15 cellular contexts compared by ENCODE assay signal in the genomic region with DNA sequence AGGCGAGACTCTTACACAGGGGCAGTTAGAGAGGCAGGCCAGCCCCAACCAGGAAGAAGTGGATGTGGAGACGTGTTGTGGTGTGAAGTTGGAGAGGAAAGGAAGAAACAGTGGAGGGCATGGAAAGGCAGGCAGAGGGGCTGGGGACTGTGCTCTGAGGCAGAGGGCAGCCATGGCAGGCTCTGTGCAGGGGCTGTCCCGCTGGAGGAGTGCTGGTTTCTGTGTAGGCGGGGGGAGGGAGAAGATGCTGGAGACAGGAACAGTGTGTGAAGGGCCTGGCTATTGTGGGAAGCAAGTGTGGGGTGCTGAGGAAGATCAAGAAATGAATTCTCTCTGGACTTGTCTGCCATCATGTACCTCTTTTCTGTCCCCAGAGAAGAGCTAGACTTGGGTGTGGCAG. TPM values are rescaled to one million over a fixed set of nuclear protein-coding genes. Genes with fewer than 3 reads are reported as not detected.
DNase-seq lines count a peak whose midpoint lies in the region; ATAC-seq lines count a peak whose summit lies in the region.
"Had no signal": no experiment of that assay in that cellular context is flagged by ENCODE, and none has a peak within 500 bp of the region (broad histone marks: within the 10 kb centered on the region; RNA-seq: fewer than 3 reads in every experiment).

No MANE protein-coding gene starts in this region.

- H3K4me3 Mint-ChIP-seq in T-cell, result no peak overlapping the region
- H3K4me3 Mint-ChIP-seq in stimulated activated effector memory CD8-positive, alpha-beta T cell treated with anti-CD3 and anti-CD28 coated beads, Interleukin-12 subunit alpha, Interleukin-12 subunit beta, amount 100 ng/mL, for 72 hours, result no peak overlapping the region

- peak overlapping the region; percentile 91 for H3K27ac ChIP-seq in cingulate gyrus (ENCODE audit: low read depth, low read length)
- H3K27ac ChIP-seq: heart right ventricle had no signal

- ATAC-seq in T-cell (replicated peaks in 1 of 4) (no peak), GM18909 (IDR thresholded peaks at IDR 0.05; ENCODE audit: poor library complexity, unreplicated experiment) (no peak)
- ATAC-seq in stimulated activated effector memory CD8-positive, alpha-beta T cell treated with anti-CD3 and anti-CD28 coated beads, Interleukin-12 subunit alpha, Interleukin-12 subunit beta, amount 100 ng/mL, for 72 hours, result peak; percentile 42
- ATAC-seq: HCT116, heart right ventricle had no signal

- peaks cover 29 to 37% (median 31%) of the 10 kb centered on the region in 3 donors for H3K4me1 Mint-ChIP-seq in T-cell
- peaks cover 55% of the 10 kb centered on the region for H3K4me1 Mint-ChIP-seq in stimulated activated effector memory CD8-positive, alpha-beta T cell treated with anti-CD3 and anti-CD28 coated beads, Interleukin-12 subunit alpha, Interleukin-12 subunit beta, amount 100 ng/mL, for 72 hours

- peaks cover 7% of the 10 kb centered on the region for H3K36me3 Mint-ChIP-seq in T-cell
- peaks cover 81% of the 10 kb centered on the region for H3K36me3 Mint-ChIP-seq in stimulated activated effector memory CD8-positive, alpha-beta T cell treated with anti-CD3 and anti-CD28 coated beads, Interleukin-12 subunit alpha, Interleukin-12 subunit beta, amount 100 ng/mL, for 72 hours

- peak overlapping the region; percentile 74 to 80 for H3K27ac Mint-ChIP-seq in T-cell
- H3K27ac Mint-ChIP-seq in stimulated activated effector memory CD8-positive, alpha-beta T cell treated with anti-CD3 and anti-CD28 coated beads, Interleukin-12 subunit alpha, Interleukin-12 subunit beta, amount 100 ng/mL, for 72 hours, result peak overlapping the region; percentile 81

- POLR2A ChIA-PET in T-cell (lab: Charles Lee), result no interaction called here

- no peaks in the 10 kb centered on the region for H3K9me3 Mint-ChIP-seq in T-cell
- no peaks in the 10 kb centered on the region for H3K9me3 Mint-ChIP-seq in stimulated activated effector memory CD8-positive, alpha-beta T cell treated with anti-CD3 and anti-CD28 coated beads, Interleukin-12 subunit alpha, Interleukin-12 subunit beta, amount 100 ng/mL, for 72 hours

- CTCF ChIA-PET in T-cell (lab: Charles Lee), result no interaction called here

- H3K27me3 Mint-ChIP-seq in T-cell, result no peaks in the 10 kb centered on the region

- peak; percentile 29 to 48 for DNase-seq in activated CD4-positive, alpha-beta T cell treated with anti-CD3 and anti-CD28 coated beads, Interleukin-2, amount 50 U/mL, for 48 hours
- DNase-seq in activated CD4-positive, alpha-beta T cell treated with anti-CD3 and anti-CD28 coated beads, Interleukin-2, amount 50 U/mL, for 4 hours, result no peak
- DNase-seq in T-cell (no peak), RPMI8226 (no peak), NCI-H2171 treated with DMSO at 0.1 percent for 48 hours (lab: John Stamatoyannopoulos, UW) (no peak)
- no peak for DNase-seq in stimulated activated effector memory CD8-positive, alpha-beta T cell treated with anti-CD3 and anti-CD28 coated beads, Interleukin-12 subunit alpha, Interleukin-12 subunit beta, amount 100 ng/mL, for 72 hours (ENCODE audit: low spot score in 2 of 2)
- DNase-seq: dermis blood vessel endothelial cell, heart right ventricle, IMR-90, MV-4-11, NCI-H2081 treated with DMSO at 0.1 percent for 48 hours, NCI-H82 had no signal

RNA-seq across cellular contexts. Expression of a gene that starts 21.0 kb away (rescaled TPM):
- total RNA-seq in T-cell, result 10 to 100 TPM; 23.4 to 37.5 (median 34.0) TPM

RNA-seq across cellular contexts. Expression of a gene that starts 28.1 kb away (rescaled TPM):
- total RNA-seq in T-cell, result 1,000 to 10,000 TPM; 3,314 to 3,887 (median 3,346) TPM

RNA-seq across cellular contexts. Expression of a gene that starts 28.6 kb away (rescaled TPM):
- 1 to 10 TPM; 4.9 to 9.2 (median 6.2) TPM for total RNA-seq in T-cell

Comparison
In these comparisons a context has a peak if more than half of its experiments do, and no peak if none do; other contexts are left out.
1. DNase-seq: peak in activated CD4-positive, alpha-beta T cell treated with anti-CD3 and anti-CD28 coated beads, Interleukin-2, amount 50 U/mL, for 48 hours (2 of 2); none in activated CD4-positive, alpha-beta T cell treated with anti-CD3 and anti-CD28 coated beads, Interleukin-2, amount 50 U/mL, for 4 hours (0 of 2), T-cell (0 of 34), stimulated activated effector memory CD8-positive, alpha-beta T cell treated with anti-CD3 and anti-CD28 coated beads, Interleukin-12 subunit alpha, Interleukin-12 subunit beta, amount 100 ng/mL, for 72 hours (0 of 2), RPMI8226 (single experiment) and NCI-H2171 treated with DMSO at 0.1 percent for 48 hours (single experiment).